Comparison of ENCODE assay signal across 17 cellular contexts in the genomic region with DNA sequence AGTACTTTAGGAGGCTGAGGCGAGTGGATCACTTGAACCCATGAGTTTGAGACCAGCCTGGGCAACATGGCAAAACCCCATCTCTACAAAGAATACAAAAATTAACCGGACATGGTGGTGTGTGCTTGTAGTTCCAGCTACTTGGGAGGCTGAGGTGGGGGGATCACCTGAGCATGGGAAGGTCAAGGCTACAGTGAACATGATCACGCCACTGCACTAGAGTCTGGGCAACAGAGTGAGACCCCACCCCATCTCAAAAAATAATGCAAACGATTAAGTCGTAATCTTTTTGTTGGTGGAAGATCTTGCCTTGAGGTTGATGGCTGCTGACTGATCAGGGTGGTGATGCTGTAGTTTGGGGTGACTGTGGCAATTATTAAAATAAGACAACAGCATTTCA. TPM values are rescaled to one million over a fixed set of nuclear protein-coding genes. Genes with fewer than 3 reads are reported as not detected.
"Had no signal": no experiment of that assay in that cellular context is flagged by ENCODE, and none has a peak within 500 bp of the region (broad histone marks: within the 10 kb centered on the region; RNA-seq: fewer than 3 reads in every experiment).

No MANE protein-coding gene starts in this region.

- H3K36me3 Mint-ChIP-seq: natural killer cell, type B pancreatic cell had no signal

- H3K4me3 Mint-ChIP-seq: natural killer cell; stimulated activated memory B cell treated with anti-CD40 and anti-IgM and Interleukin-4, amounts not matched to agents 10 μg/mL and 1 μg/mL and 100 μg/mL, for 72 hours; type B pancreatic cell had no signal

- H3K4me3 ChIP-seq: esophagus squamous epithelium, lung had no signal

- H3K27me3 Mint-ChIP-seq: progenitor cell of endocrine pancreas; stimulated activated memory B cell treated with anti-CD40 and anti-IgM and Interleukin-4, amounts not matched to agents 10 μg/mL and 1 μg/mL and 100 μg/mL, for 72 hours had no signal

- ATAC-seq: natural killer cell; right cardiac atrium; stimulated activated memory B cell treated with anti-CD40 and anti-IgM and Interleukin-4, amounts not matched to agents 10 μg/mL and 1 μg/mL and 100 μg/mL, for 72 hours had no signal

- H3K27me3 ChIP-seq: esophagus squamous epithelium had no signal

- DNase-seq: activated CD4-positive, alpha-beta T cell treated with anti-CD3 and anti-CD28 coated beads, Interleukin-2, amount 50 U/mL, for 48 hours; activated CD4-positive, CD25-positive, alpha-beta regulatory T cell; activated CD8-positive, alpha-beta memory T cell treated with anti-CD3 and anti-CD28 coated beads, Interleukin-2, amount 50 U/mL, for 48 hours; activated effector memory CD4-positive, alpha-beta T cell treated with anti-CD3 and anti-CD28 coated beads, Interleukin-2, amount 50 U/mL, for 16 hours; dermis blood vessel endothelial cell; esophagus squamous epithelium; foreskin fibroblast; head of caudate nucleus; left colon; natural killer cell; occipital lobe; right cardiac atrium; small intestine had no signal

- H3K9me3 ChIP-seq: esophagus squamous epithelium had no signal

- H3K27ac ChIP-seq: esophagus squamous epithelium had no signal

- H3K9me3 Mint-ChIP-seq: natural killer cell; stimulated activated memory B cell treated with anti-CD40 and anti-IgM and Interleukin-4, amounts not matched to agents 10 μg/mL and 1 μg/mL and 100 μg/mL, for 72 hours; type B pancreatic cell had no signal

- H3K27ac Mint-ChIP-seq: natural killer cell; stimulated activated memory B cell treated with anti-CD40 and anti-IgM and Interleukin-4, amounts not matched to agents 10 μg/mL and 1 μg/mL and 100 μg/mL, for 72 hours had no signal

RNA-seq across cellular contexts. Expression of a gene that starts 47.0 kb away (rescaled TPM):
- total RNA-seq: dermis blood vessel endothelial cell, natural killer cell had no signal
